ENCODE assay signal across 12 cellular contexts in the genomic region with DNA sequence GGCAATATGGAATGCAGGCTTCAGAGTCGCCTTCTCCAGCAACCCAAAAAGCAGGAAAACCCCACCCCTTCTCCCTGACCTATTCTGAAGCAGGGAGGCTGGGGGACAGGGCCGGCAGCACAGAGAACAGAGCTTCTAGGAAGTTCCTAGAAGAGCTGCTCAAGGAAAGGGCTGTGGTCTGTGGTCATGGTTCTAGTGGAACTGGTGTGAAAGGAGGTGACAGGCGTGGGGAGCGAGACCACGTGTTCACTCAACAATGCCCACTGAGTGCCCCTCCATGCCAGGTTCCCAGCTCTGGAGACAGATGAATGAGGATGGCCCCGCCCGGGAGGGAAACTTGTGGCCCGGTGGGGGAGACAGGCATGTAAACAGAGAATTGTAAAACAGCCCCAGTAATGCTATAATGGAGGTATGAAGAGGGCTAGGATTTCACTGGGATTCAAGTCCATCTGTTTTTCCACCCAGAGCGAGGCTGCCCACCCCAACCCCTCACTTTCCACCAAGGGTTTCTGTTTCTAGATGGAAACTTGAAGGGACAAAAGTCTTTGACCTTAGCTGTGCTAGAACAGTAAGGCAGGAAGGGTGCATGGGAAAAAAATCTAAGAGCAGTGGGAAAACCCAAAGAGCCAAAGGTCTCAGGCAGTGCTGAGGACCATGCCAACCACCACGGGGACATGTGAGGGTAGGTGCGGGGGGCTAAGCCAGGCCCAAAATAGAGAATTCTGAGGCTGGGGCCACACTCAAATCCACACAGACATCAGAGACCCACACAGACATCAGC.
DNase-seq lines count a peak whose midpoint lies in the region; ATAC-seq lines count a peak whose summit lies in the region.
"Had no signal": no experiment of that assay in that cellular context is flagged by ENCODE, and none has a peak within 500 bp of the region (broad histone marks: within the 10 kb centered on the region; RNA-seq: fewer than 3 reads in every experiment).

No MANE protein-coding gene starts in this region.

- CTCF ChIA-PET in activated CD8-positive, alpha-beta T cell treated with anti-CD3 and anti-CD28 coated beads, Interleukin-2, amount 10 ng/mL, durations not matched to agents 7 days and 5 days (lab: Charles Lee): no interaction called here

- H3K9me3 Mint-ChIP-seq in activated CD8-positive, alpha-beta T cell treated with anti-CD3 and anti-CD28 coated beads, Interleukin-2, amount 10 ng/mL, durations not matched to agents 7 days and 5 days (ENCODE audit: insufficient read depth): no peaks in the 10 kb centered on the region
- H3K9me3 Mint-ChIP-seq: IgD-negative memory B cell had no signal

- H3K27ac Mint-ChIP-seq in activated CD8-positive, alpha-beta T cell treated with anti-CD3 and anti-CD28 coated beads, Interleukin-2, amount 10 ng/mL, durations not matched to agents 7 days and 5 days: peak overlapping the region; percentile 76
- H3K27ac Mint-ChIP-seq: IgD-negative memory B cell had no signal

- H3K4me3 Mint-ChIP-seq in activated CD8-positive, alpha-beta T cell treated with anti-CD3 and anti-CD28 coated beads, Interleukin-2, amount 10 ng/mL, durations not matched to agents 7 days and 5 days: peak overlapping the region; percentile 19
- H3K4me3 Mint-ChIP-seq: IgD-negative memory B cell had no signal

- ATAC-seq in activated CD8-positive, alpha-beta T cell treated with anti-CD3 and anti-CD28 coated beads, Interleukin-2, amount 10 ng/mL, durations not matched to agents 7 days and 5 days: peak; percentile 67
- ATAC-seq in left lobe of liver (peak; percentile 4), GM21528 (IDR thresholded peaks at IDR 0.05; ENCODE audit: low FRiP score, unreplicated experiment) (no peak), GM21529 (IDR thresholded peaks at IDR 0.05; ENCODE audit: unreplicated experiment) (no peak), GM21515 (IDR thresholded peaks at IDR 0.05; ENCODE audit: unreplicated experiment) (no peak), HG02970 (IDR thresholded peaks at IDR 0.05; ENCODE audit: low FRiP score, unreplicated experiment) (no peak)
- ATAC-seq: sciatic nerve had no signal

- DNase-seq in EH (ENCODE audit: low read depth) (peak; percentile 50), left lobe of liver (ENCODE audit: low spot score) (no peak)
- DNase-seq in activated CD8-positive, alpha-beta T cell treated with anti-CD3 and anti-CD28 coated beads, Interleukin-2, amount 10 ng/mL, durations not matched to agents 7 days and 5 days: peak; percentile 50
- DNase-seq: activated CD4-positive, alpha-beta T cell treated with anti-CD3 and anti-CD28 coated beads for 48 hours; NCI-H446 had no signal

- H3K27me3 Mint-ChIP-seq in activated CD8-positive, alpha-beta T cell treated with anti-CD3 and anti-CD28 coated beads, Interleukin-2, amount 10 ng/mL, durations not matched to agents 7 days and 5 days (ENCODE audit: low read depth): peaks cover 36% of the 10 kb centered on the region

- H3K27ac ChIP-seq in skin epidermis: peak overlapping the region in 11 of 21 experiments; percentile 34 to 89 (median 77)

- H3K4me1 Mint-ChIP-seq in activated CD8-positive, alpha-beta T cell treated with anti-CD3 and anti-CD28 coated beads, Interleukin-2, amount 10 ng/mL, durations not matched to agents 7 days and 5 days (ENCODE audit: low read depth): peaks cover 54% of the 10 kb centered on the region

- peaks cover 1% of the 10 kb centered on the region for H3K36me3 Mint-ChIP-seq in activated CD8-positive, alpha-beta T cell treated with anti-CD3 and anti-CD28 coated beads, Interleukin-2, amount 10 ng/mL, durations not matched to agents 7 days and 5 days (ENCODE audit: low read depth)

- H3K4me3 ChIP-seq in skin epidermis: no peak overlapping the region

- POLR2A ChIA-PET in activated CD8-positive, alpha-beta T cell treated with anti-CD3 and anti-CD28 coated beads, Interleukin-2, amount 10 ng/mL, durations not matched to agents 7 days and 5 days (lab: Charles Lee): no interaction called here

Comparison
In these comparisons a context has a peak if more than half of its experiments do, and no peak if none do; other contexts are left out.
1. ATAC-seq: peak in activated CD8-positive, alpha-beta T cell treated with anti-CD3 and anti-CD28 coated beads, Interleukin-2, amount 10 ng/mL, durations not matched to agents 7 days and 5 days (single experiment) and left lobe of liver (single experiment); none in GM21528 (single experiment), GM21529 (single experiment), GM21515 (single experiment) and HG02970 (single experiment).